ENCODE assay signal across 1 cellular context in the genomic region with DNA sequence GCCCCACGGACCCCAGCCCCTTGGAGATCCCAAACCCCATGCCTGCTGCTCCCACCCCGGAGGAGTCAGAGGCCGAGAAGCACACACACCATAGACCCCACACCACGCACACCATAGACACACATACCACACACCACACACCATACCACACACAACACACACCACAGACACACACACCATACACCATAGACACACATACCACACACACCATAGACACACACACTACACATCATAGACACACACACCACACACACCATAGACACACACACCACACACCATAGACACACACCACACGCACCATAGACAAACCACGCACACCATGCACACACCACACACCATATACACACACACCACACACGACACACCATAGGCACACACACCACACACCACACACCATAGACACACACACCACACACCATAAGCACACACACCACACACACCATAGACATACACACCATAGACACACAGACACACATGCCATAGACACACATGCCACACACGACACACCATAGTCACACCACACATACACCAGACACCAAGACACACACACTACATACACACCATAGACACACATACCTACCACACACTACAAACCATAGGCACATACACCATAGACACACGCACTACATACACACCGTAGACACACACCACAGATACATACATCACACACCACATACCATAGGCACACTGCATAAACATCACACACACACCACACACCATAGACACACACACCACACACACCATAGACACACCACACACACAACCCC.
TF ChIP-seq lines count a peak whose summit lies in the region.

No MANE protein-coding gene starts in this region.

TF ChIP-seq in A549, 52 proteins besides CTCF, POLR2A, EP300 and RAD21 (continued from another document):
- TF ChIP-seq RNF2 (IDR thresholded peaks at IDR 0.05; ENCODE audit: borderline replicate concordance, low read depth) (no peak), ZC3H11A (IDR thresholded peaks at IDR 0.05) (no peak), SREBF2 (IDR thresholded peaks at IDR 0.05) (no peak), ZSCAN20 (CRISPR knock-in tag; IDR thresholded peaks at IDR 0.05) (no peak), JUN (IDR thresholded peaks at IDR 0.05) (no peak), USF2 (IDR thresholded peaks at IDR 0.05) (no peak)
- TF ChIP-seq, protein P1, sequence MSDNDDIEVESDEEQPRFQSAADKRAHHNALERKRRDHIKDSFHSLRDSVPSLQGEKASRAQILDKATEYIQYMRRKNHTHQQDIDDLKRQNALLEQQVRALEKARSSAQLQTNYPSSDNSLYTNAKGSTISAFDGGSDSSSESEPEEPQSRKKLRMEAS (IDR thresholded peaks at IDR 0.05): no peak
